7 cellular contexts compared by ENCODE assay signal in the genomic region with DNA sequence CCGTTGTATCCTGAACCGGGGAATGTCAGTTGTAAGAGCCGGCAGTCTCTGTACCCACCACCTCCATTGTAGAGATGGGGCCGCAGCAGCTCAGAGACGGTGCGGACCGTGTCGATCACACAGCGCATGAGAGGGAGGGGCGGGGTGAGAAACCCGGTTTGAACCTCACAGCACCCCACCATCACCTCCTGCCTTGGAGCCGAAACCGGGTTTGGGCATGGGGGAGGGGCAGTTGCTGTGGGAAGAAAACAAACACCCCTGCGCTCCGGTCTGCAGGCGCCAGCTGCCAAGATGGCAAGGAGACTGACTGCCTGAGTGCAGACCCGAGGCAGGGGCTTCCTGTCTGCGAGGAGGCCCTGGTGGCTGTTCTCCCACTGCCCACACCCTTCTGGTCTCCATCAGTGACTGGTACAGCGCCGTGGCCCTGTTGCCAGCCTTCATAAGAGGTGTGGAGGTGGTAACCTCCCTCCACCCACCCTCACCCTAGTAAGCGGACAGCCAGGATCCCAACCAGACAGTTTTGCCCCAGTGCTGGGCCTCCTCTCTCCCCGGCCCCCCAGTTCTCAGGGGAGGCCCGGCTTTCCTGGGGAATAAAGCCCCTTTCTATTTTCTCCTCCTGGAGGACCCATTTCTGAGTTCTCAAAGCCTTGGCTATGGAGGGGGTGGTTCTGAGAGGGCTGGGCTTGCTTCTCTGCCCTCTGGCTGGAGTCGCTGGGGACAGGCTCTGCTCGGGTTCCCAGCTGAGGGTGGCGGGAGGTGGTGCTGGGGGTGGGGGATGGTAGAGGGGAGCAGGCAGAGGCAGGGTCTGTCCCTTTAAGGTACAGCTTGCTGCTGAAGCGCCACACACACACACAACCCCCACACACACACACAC.
A peak's percentile ranks its signal among the peaks of the same experiment; 100 is the strongest.
DNase-seq lines count a peak whose midpoint lies in the region; ATAC-seq and TF ChIP-seq lines count a peak whose summit lies in the region.

No MANE protein-coding gene starts in this region.

- peak overlapping the region; percentile 4 for H3K4me2 ChIP-seq in Loucy (ENCODE audit: low read depth, low read length, poor library complexity, severe bottlenecking)

- no peak overlapping the region for H2AFZ ChIP-seq in Loucy (ENCODE audit: low read length)

- TF ChIP-seq CTCF in Loucy (conservative IDR thresholded peaks at IDR 0.05; ENCODE audit: low read length) = no peak

- H3K4me1 ChIP-seq in Loucy (ENCODE audit: insufficient read depth, low read length, poor library complexity, severe bottlenecking) (peaks cover 35% of the 10 kb centered on the region), iPS DF 6.9 (ENCODE audit: control insufficient read depth, insufficient read depth, low read length) (peaks cover 20% of the 10 kb centered on the region)

- peak overlapping the region; percentile 64 for H3K9ac ChIP-seq in Loucy (ENCODE audit: low read depth, low read length, poor library complexity, severe bottlenecking)

- no peaks in the 10 kb centered on the region for H3K9me3 Mint-ChIP-seq in stimulated activated memory B cell treated with anti-CD40 and anti-IgM and Interleukin-4, amounts not matched to agents 10 μg/mL and 1 μg/mL and 100 μg/mL, for 72 hours

- H3K9me2 ChIP-seq in Loucy (replicated peaks; ENCODE audit: low read depth, low read length) = no peaks in the 10 kb centered on the region

- H3K27ac Mint-ChIP-seq in stimulated activated memory B cell treated with anti-CD40 and anti-IgM and Interleukin-4, amounts not matched to agents 10 μg/mL and 1 μg/mL and 100 μg/mL, for 72 hours = no peak overlapping the region

- peaks cover 51% of the 10 kb centered on the region for H3K27me3 Mint-ChIP-seq in stimulated activated memory B cell treated with anti-CD40 and anti-IgM and Interleukin-4, amounts not matched to agents 10 μg/mL and 1 μg/mL and 100 μg/mL, for 72 hours

- no peak for ATAC-seq in stimulated activated memory B cell treated with anti-CD40 and anti-IgM and Interleukin-4, amounts not matched to agents 10 μg/mL and 1 μg/mL and 100 μg/mL, for 72 hours
- ATAC-seq in GM19452 (IDR thresholded peaks at IDR 0.05; ENCODE audit: unreplicated experiment) (no peak), HG03025 (IDR thresholded peaks at IDR 0.05; ENCODE audit: low FRiP score, unreplicated experiment) (no peak), GM19395 (IDR thresholded peaks at IDR 0.05; ENCODE audit: unreplicated experiment) (no peak)

- WGBS in iPS DF 6.9 (ENCODE audit: insufficient coverage, insufficient read length) = no CpG with 5 or more reads among the region's 27 CpGs

- no peaks in the 10 kb centered on the region for H4K20me1 ChIP-seq in Loucy (ENCODE audit: insufficient read depth, low read length, poor library complexity, severe bottlenecking)

- H3K27me3 ChIP-seq in Loucy (ENCODE audit: insufficient read depth, low read length, poor library complexity, severe bottlenecking) = no peaks in the 10 kb centered on the region
- no peaks in the 10 kb centered on the region for H3K27me3 ChIP-seq in iPS DF 6.9 (ENCODE audit: control insufficient read depth, insufficient read depth, low read length)

- H3K36me3 ChIP-seq in Loucy (ENCODE audit: insufficient read depth, low read length) = no peaks in the 10 kb centered on the region
- no peaks in the 10 kb centered on the region for H3K36me3 ChIP-seq in iPS DF 6.9 (ENCODE audit: control insufficient read depth, insufficient read depth, low read length)

- H3F3A ChIP-seq in Loucy (ENCODE audit: low read depth) = no peaks in the 10 kb centered on the region

- DNase-seq in activated CD8-positive, alpha-beta memory T cell treated with anti-CD3 and anti-CD28 coated beads, Interleukin-2, amount 50 U/mL, for 4 hours = peak; percentile 45
- no peak for DNase-seq in iPS DF 6.9 (ENCODE audit: low read depth, low spot score)

- no peaks in the 10 kb centered on the region for H3K36me3 Mint-ChIP-seq in stimulated activated memory B cell treated with anti-CD40 and anti-IgM and Interleukin-4, amounts not matched to agents 10 μg/mL and 1 μg/mL and 100 μg/mL, for 72 hours

- H3K27ac ChIP-seq in iPS DF 6.9 (ENCODE audit: low read length) = no peak overlapping the region

- H3K79me2 ChIP-seq in Loucy (ENCODE audit: insufficient read depth, low read length) = no peaks in the 10 kb centered on the region

- H3K9me3 ChIP-seq in Loucy (ENCODE audit: insufficient read depth, low read depth, low read length) (no peaks in the 10 kb centered on the region), iPS DF 6.9 (ENCODE audit: control insufficient read depth, insufficient read depth, low read length) (no peaks in the 10 kb centered on the region)

- H3K4me3 Mint-ChIP-seq in stimulated activated memory B cell treated with anti-CD40 and anti-IgM and Interleukin-4, amounts not matched to agents 10 μg/mL and 1 μg/mL and 100 μg/mL, for 72 hours = peak overlapping the region; percentile 30

- peaks cover 40% of the 10 kb centered on the region for H3K4me1 Mint-ChIP-seq in stimulated activated memory B cell treated with anti-CD40 and anti-IgM and Interleukin-4, amounts not matched to agents 10 μg/mL and 1 μg/mL and 100 μg/mL, for 72 hours

- H3K4me3 ChIP-seq in Loucy (ENCODE audit: low read length, poor library complexity, severe bottlenecking) (no peak overlapping the region), iPS DF 6.9 (ENCODE audit: low read length) (peak overlapping the region; percentile 4; the same call in 1 of the 2 replicates)
